1 cellular context compared by ENCODE assay signal in genomic region chr2:62339413-62339812, GRCh38.
TF ChIP-seq lines count a peak whose summit lies in the region.

No MANE protein-coding gene starts in this region.

TF ChIP-seq in HCT116, 20 proteins besides CTCF, POLR2A, EP300 and RAD21 (continued from another document):
- TF ChIP-seq REST (IDR thresholded peaks at IDR 0.05; ENCODE audit: low read depth): no peak
- no peak for TF ChIP-seq SIN3A (IDR thresholded peaks at IDR 0.05; ENCODE audit: low read depth)
- no peak for TF ChIP-seq TCF7L2 (IDR thresholded peaks at IDR 0.05; ENCODE audit: borderline replicate concordance, extremely low read depth, insufficient read depth, insufficient read length)
- TF ChIP-seq CEBPB (IDR thresholded peaks at IDR 0.05; ENCODE audit: low read depth): no peak
- TF ChIP-seq ZBTB33 (IDR thresholded peaks at IDR 0.05; ENCODE audit: extremely low read depth, insufficient replicate concordance, low read length): no peak
- no peak for TF ChIP-seq ZNF274 (IDR thresholded peaks at IDR 0.05; ENCODE audit: low read depth, low read length)
- no peak for TF ChIP-seq FOSL1 (IDR thresholded peaks at IDR 0.05; ENCODE audit: low read depth)
- no peak for TF ChIP-seq SP1 (IDR thresholded peaks at IDR 0.05; ENCODE audit: low read depth)
- TF ChIP-seq ZFX (IDR thresholded peaks at IDR 0.05): no peak
- TF ChIP-seq MAX (IDR thresholded peaks at IDR 0.05): no peak
- TF ChIP-seq EZH2 (IDR thresholded peaks at IDR 0.05): no peak
- TF ChIP-seq ELF1 (IDR thresholded peaks at IDR 0.05; ENCODE audit: borderline replicate concordance, low read depth): no peak
